ENCODE assay signal across 1 cellular context in the genomic region with DNA sequence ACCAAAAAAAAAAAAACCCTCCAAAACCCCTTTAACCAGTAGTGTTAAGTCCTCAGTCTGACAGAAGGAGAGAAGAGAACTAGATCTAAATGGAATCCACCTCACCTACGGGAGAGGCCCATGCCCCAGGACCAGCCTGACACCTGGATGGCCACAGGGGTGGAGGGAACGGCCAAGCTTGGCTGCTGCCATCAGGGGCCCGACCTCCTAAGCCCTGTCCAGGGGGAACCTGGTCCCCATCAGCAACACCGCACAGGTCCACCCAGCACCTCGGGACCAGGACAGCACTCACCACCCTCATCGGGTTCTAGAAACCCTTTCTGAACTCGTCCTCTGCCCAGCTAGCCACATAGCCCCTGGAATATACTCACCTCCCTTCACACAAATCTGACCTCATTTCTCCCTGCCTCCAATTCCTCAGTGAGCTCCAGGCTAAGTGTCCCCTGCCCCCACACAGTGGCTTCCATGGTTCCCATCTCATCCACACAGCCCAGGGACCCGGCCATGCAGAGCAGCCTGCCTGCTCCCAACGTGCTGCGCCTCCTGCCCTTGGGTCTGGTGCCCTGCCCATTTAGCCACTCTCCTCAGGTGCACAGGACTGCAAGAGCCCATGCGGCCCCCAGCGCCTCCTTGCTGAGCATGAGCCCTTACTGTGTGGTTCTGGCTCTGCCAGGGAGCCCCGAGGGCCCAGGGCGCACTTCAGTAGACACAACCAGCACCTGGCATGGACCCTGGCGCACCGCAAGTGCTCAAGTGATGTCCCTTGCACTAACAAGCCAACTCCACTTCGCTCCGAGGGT.
TF ChIP-seq lines count a peak whose summit lies in the region.

No MANE protein-coding gene starts in this region.

TF ChIP-seq in WTC11, 78 proteins besides CTCF, POLR2A, EP300 and RAD21 (continued from another document):
- no peak for TF ChIP-seq ZNF416 (CRISPR knock-in tag; IDR thresholded peaks at IDR 0.05)
- TF ChIP-seq EMX1 (CRISPR knock-in tag; IDR thresholded peaks at IDR 0.05) = no peak
- TF ChIP-seq, protein P1, sequence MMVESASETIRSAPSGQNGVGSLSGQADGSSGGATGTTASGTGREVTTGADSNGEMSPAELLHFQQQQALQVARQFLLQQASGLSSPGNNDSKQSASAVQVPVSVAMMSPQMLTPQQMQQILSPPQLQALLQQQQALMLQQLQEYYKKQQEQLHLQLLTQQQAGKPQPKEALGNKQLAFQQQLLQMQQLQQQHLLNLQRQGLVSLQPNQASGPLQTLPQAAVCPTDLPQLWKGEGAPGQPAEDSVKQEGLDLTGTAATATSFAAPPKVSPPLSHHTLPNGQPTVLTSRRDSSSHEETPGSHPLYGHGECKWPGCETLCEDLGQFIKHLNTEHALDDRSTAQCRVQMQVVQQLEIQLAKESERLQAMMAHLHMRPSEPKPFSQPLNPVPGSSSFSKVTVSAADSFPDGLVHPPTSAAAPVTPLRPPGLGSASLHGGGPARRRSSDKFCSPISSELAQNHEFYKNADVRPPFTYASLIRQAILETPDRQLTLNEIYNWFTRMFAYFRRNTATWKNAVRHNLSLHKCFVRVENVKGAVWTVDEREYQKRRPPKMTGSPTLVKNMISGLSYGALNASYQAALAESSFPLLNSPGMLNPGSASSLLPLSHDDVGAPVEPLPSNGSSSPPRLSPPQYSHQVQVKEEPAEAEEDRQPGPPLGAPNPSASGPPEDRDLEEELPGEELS (CRISPR knock-in tag; IDR thresholded peaks at IDR 0.05) = no peak
- TF ChIP-seq FOXK1 (CRISPR knock-in tag; IDR thresholded peaks at IDR 0.05) = no peak
- TF ChIP-seq ELF4 (CRISPR knock-in tag; IDR thresholded peaks at IDR 0.05; ENCODE audit: low read depth) = no peak
- no peak for TF ChIP-seq NFYB (CRISPR knock-in tag; conservative IDR thresholded peaks at IDR 0.05; ENCODE audit: low read depth)
- no peak for TF ChIP-seq JAZF1 (CRISPR knock-in tag; IDR thresholded peaks at IDR 0.05)
- TF ChIP-seq MYBL2 (CRISPR knock-in tag; IDR thresholded peaks at IDR 0.05) = no peak
- TF ChIP-seq, protein P2, sequence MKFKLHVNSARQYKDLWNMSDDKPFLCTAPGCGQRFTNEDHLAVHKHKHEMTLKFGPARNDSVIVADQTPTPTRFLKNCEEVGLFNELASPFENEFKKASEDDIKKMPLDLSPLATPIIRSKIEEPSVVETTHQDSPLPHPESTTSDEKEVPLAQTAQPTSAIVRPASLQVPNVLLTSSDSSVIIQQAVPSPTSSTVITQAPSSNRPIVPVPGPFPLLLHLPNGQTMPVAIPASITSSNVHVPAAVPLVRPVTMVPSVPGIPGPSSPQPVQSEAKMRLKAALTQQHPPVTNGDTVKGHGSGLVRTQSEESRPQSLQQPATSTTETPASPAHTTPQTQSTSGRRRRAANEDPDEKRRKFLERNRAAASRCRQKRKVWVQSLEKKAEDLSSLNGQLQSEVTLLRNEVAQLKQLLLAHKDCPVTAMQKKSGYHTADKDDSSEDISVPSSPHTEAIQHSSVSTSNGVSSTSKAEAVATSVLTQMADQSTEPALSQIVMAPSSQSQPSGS (CRISPR knock-in tag; IDR thresholded peaks at IDR 0.05; ENCODE audit: borderline replicate concordance, low read depth) = no peak
